In genomic region chr11:89093806-89094205, GRCh38 we compare ENCODE assay signal across 10 cellular contexts. TPM values are rescaled to one million over a fixed set of nuclear protein-coding genes. Genes with fewer than 3 reads are reported as not detected.
"Had no signal": no experiment of that assay in that cellular context is flagged by ENCODE, and none has a peak within 500 bp of the region (broad histone marks: within the 10 kb centered on the region; RNA-seq: fewer than 3 reads in every experiment).

No MANE protein-coding gene starts in this region.

RNA-seq across cellular contexts. Expression of gene GRM5, which starts 28.0 kb away (rescaled TPM):
- total RNA-seq: natural killer cell, osteoblast, psoas muscle, right atrium auricular region, right lobe of liver, skeletal muscle tissue, smooth muscle cell, spleen had no signal
- polyA plus RNA-seq: sigmoid colon, small intestine, smooth muscle cell had no signal
